Comparison of ENCODE assay signal across 23 cellular contexts in genomic region chr21:31176725-31177124, GRCh38.
DNase-seq lines count a peak whose midpoint lies in the region; ATAC-seq, FAIRE-seq and TF ChIP-seq lines count a peak whose summit lies in the region.
"Had no signal": no experiment of that assay in that cellular context is flagged by ENCODE, and none has a peak within 500 bp of the region (broad histone marks: within the 10 kb centered on the region; RNA-seq: fewer than 3 reads in every experiment).

No MANE protein-coding gene starts in this region.

- no peaks in the 10 kb centered on the region for H3K27me3 ChIP-seq in CD8-positive, alpha-beta memory T cell (ENCODE audit: insufficient read depth, low read length, poor library complexity, severe bottlenecking)
- no peaks in the 10 kb centered on the region for H3K27me3 ChIP-seq in astrocyte (ENCODE audit: insufficient read depth, low read length)
- H3K27me3 ChIP-seq in osteoblast (ENCODE audit: insufficient read depth, low read length) = no peaks in the 10 kb centered on the region
- H3K27me3 ChIP-seq: left lung, testis had no signal

- POLR2A ChIA-PET in CD8-positive, alpha-beta memory T cell (lab: Charles Lee) = no interaction called here

- H4K20me1 ChIP-seq in astrocyte (ENCODE audit: insufficient read depth, low read length) (no peaks in the 10 kb centered on the region), osteoblast (ENCODE audit: insufficient read depth, low read length) (no peaks in the 10 kb centered on the region)

- no peak overlapping the region for H3K9ac ChIP-seq in astrocyte (ENCODE audit: low read length)

- H2AFZ ChIP-seq in astrocyte (ENCODE audit: low read depth, low read length) (no peak overlapping the region), osteoblast (ENCODE audit: low read length) (no peak overlapping the region)

- H3K36me3 Mint-ChIP-seq in activated T-cell treated with anti-CD3 and anti-CD28 coated beads, Interleukin-2, amount 50 U/mL, for 4 hours (ENCODE audit: insufficient read depth) = peaks cover 29% of the 10 kb centered on the region
- H3K36me3 Mint-ChIP-seq in CD8-positive, alpha-beta memory T cell = peaks cover 0 to 8% (median 0%) of the 10 kb centered on the region in 3 donors
- H3K36me3 Mint-ChIP-seq in astrocyte (ENCODE audit: low read depth, unreplicated experiment) = no peaks in the 10 kb centered on the region

- peaks cover 84% of the 10 kb centered on the region for H3K4me1 Mint-ChIP-seq in activated T-cell treated with anti-CD3 and anti-CD28 coated beads, Interleukin-2, amount 50 U/mL, for 4 hours (ENCODE audit: low read depth)
- H3K4me1 Mint-ChIP-seq in CD8-positive, alpha-beta memory T cell = peaks cover 23 to 62% (median 43%) of the 10 kb centered on the region in 3 donors
- peaks cover 15% of the 10 kb centered on the region for H3K4me1 Mint-ChIP-seq in astrocyte (ENCODE audit: low read depth, unreplicated experiment)

- H3K9me3 Mint-ChIP-seq in activated T-cell treated with anti-CD3 and anti-CD28 coated beads, Interleukin-2, amount 50 U/mL, for 4 hours = no peaks in the 10 kb centered on the region
- H3K9me3 Mint-ChIP-seq in CD8-positive, alpha-beta memory T cell = no peaks in the 10 kb centered on the region
- no peaks in the 10 kb centered on the region for H3K9me3 Mint-ChIP-seq in astrocyte (ENCODE audit: unreplicated experiment)
- H3K9me3 Mint-ChIP-seq: IgD-negative memory B cell had no signal

- H3K27ac Mint-ChIP-seq in CD8-positive, alpha-beta memory T cell = peak overlapping the region in 5 of 8 donors; percentile 0 to 67 (median 60)
- H3K27ac Mint-ChIP-seq in astrocyte (ENCODE audit: unreplicated experiment) = peak overlapping the region; percentile 12
- H3K27ac Mint-ChIP-seq: IgD-negative memory B cell had no signal

- peak overlapping the region; percentile 23 for H3K4me2 ChIP-seq in astrocyte (ENCODE audit: low read length)
- no peak overlapping the region for H3K4me2 ChIP-seq in osteoblast (ENCODE audit: insufficient read depth, low read length)

- H3K27ac ChIP-seq in CD8-positive, alpha-beta memory T cell (ENCODE audit: low read depth, low read length) = no peak overlapping the region
- no peak overlapping the region for H3K27ac ChIP-seq in astrocyte (ENCODE audit: low read depth, low read length)
- no peak overlapping the region for H3K27ac ChIP-seq in osteoblast (ENCODE audit: low read depth, low read length)
- H3K27ac ChIP-seq: HL-60, testis had no signal

- peak overlapping the region; percentile 42 for H3K4me3 Mint-ChIP-seq in activated T-cell treated with anti-CD3 and anti-CD28 coated beads, Interleukin-2, amount 50 U/mL, for 4 hours
- peak overlapping the region in 1 of 7 donors; percentile 29 for H3K4me3 Mint-ChIP-seq in CD8-positive, alpha-beta memory T cell
- H3K4me3 Mint-ChIP-seq in astrocyte (ENCODE audit: unreplicated experiment) = no peak overlapping the region
- H3K4me3 Mint-ChIP-seq: IgD-negative memory B cell had no signal

- FAIRE-seq in astrocyte (lab: Jason Lieb, UNC) = no peak

- H3K36me3 ChIP-seq in CD8-positive, alpha-beta memory T cell (ENCODE audit: insufficient read depth, low read length) = no peaks in the 10 kb centered on the region
- H3K36me3 ChIP-seq in astrocyte (ENCODE audit: insufficient read depth, low read length) (no peaks in the 10 kb centered on the region), osteoblast (ENCODE audit: insufficient read depth, low read length) (no peaks in the 10 kb centered on the region)
- H3K36me3 ChIP-seq: left lung had no signal

- no peaks in the 10 kb centered on the region for H3K27me3 Mint-ChIP-seq in activated T-cell treated with anti-CD3 and anti-CD28 coated beads, Interleukin-2, amount 50 U/mL, for 4 hours (ENCODE audit: low read depth)
- no peaks in the 10 kb centered on the region for H3K27me3 Mint-ChIP-seq in CD8-positive, alpha-beta memory T cell
- H3K27me3 Mint-ChIP-seq in astrocyte (ENCODE audit: low read depth, unreplicated experiment) = no peaks in the 10 kb centered on the region
- H3K27me3 Mint-ChIP-seq: IgD-negative memory B cell had no signal

- DNase-seq in activated T-cell treated with anti-CD3 and anti-CD28 coated beads, Interleukin-2, amount 50 U/mL, for 4 hours = no peak
- DNase-seq in activated T-cell treated with anti-CD3 and anti-CD28 coated beads, Interleukin-2, amount 50 U/mL, for 1 hour = no peak
- no peak for DNase-seq in CD8-positive, alpha-beta memory T cell
- peak; percentile 52 for DNase-seq in astrocyte (ENCODE audit: low read depth)
- peak; percentile 73 for DNase-seq in osteoblast (ENCODE audit: insufficient read length, low spot score, missing footprints)
- DNase-seq in NCI-H69 (lab: John Stamatoyannopoulos, UW) = no peak
- DNase-seq: activated CD4-positive, CD25-positive, alpha-beta regulatory T cell treated with anti-CD3 and anti-CD28 coated beads, Interleukin-2, amount 50 U/mL, for 72 hours; amniotic stem cell; central memory CD4-positive, alpha-beta T cell; COR-L47; left lung; NCI-H1417 treated with DMSO at 0.1 percent for 48 hours; NCI-H526; retina; stimulated activated CD4-positive, alpha-beta T cell treated with anti-CD3 and anti-CD28 coated beads, Interleukin-12 subunit alpha, Interleukin-12 subunit beta, amount 100 ng/mL, for 4 hours; T-helper 9 cell; testis had no signal

- peaks cover 62% of the 10 kb centered on the region for H3K4me1 ChIP-seq in CD8-positive, alpha-beta memory T cell (ENCODE audit: insufficient read depth, low read length)
- H3K4me1 ChIP-seq in astrocyte (ENCODE audit: insufficient read depth, low read length) = peaks cover 8% of the 10 kb centered on the region
- H3K4me1 ChIP-seq in osteoblast (ENCODE audit: insufficient read depth, low read length) = no peaks in the 10 kb centered on the region

- TF ChIP-seq CTCF in astrocyte (IDR thresholded peaks at IDR 0.05; ENCODE audit: insufficient read depth, low read depth, low read length) = no peak
- TF ChIP-seq CTCF in osteoblast (IDR thresholded peaks at IDR 0.05; ENCODE audit: extremely low read depth, low read depth, low read length) = no peak

- H3K79me2 ChIP-seq in astrocyte (ENCODE audit: insufficient read depth, low read length) = no peaks in the 10 kb centered on the region
- H3K79me2 ChIP-seq in osteoblast (ENCODE audit: insufficient read depth, low read length) = no peaks in the 10 kb centered on the region

- H3K4me3 ChIP-seq in CD8-positive, alpha-beta memory T cell (ENCODE audit: low read length) = no peak overlapping the region
- H3K4me3 ChIP-seq in astrocyte (ENCODE audit: insufficient read depth, low read depth, low read length) (no peak overlapping the region), osteoblast (ENCODE audit: insufficient read depth, low read length) (no peak overlapping the region)
- H3K4me3 ChIP-seq: left lung, testis had no signal

- CTCF ChIA-PET in CD8-positive, alpha-beta memory T cell (lab: Charles Lee) = interaction anchor here (1.5 kb wide), 1 partner anchor 404 kb away, joined by 4 read pairs; no protein-coding TSS in a partner anchor

- H3K9me3 ChIP-seq in CD8-positive, alpha-beta memory T cell (ENCODE audit: low read length) = no peaks in the 10 kb centered on the region
- H3K9me3 ChIP-seq in astrocyte (ENCODE audit: insufficient read depth, low read depth, low read length) = no peaks in the 10 kb centered on the region
- H3K9me3 ChIP-seq in osteoblast (ENCODE audit: low read depth, low read length) = no peaks in the 10 kb centered on the region
- H3K9me3 ChIP-seq: left lung, testis had no signal

- peak; percentile 29 to 33 for ATAC-seq in activated T-cell treated with anti-CD3 and anti-CD28 coated beads, Interleukin-2, amount 50 U/mL, for 4 hours
- ATAC-seq in HG03342 (IDR thresholded peaks at IDR 0.05; ENCODE audit: unreplicated experiment) (no peak), GM19351 (IDR thresholded peaks at IDR 0.05; ENCODE audit: unreplicated experiment) (no peak)
- ATAC-seq: esophagus mucosa, HCT116, left lung had no signal

Comparison
In these comparisons a context has a peak if more than half of its experiments do, and no peak if none do; other contexts are left out.
1. ATAC-seq: peak in activated T-cell treated with anti-CD3 and anti-CD28 coated beads, Interleukin-2, amount 50 U/mL, for 4 hours (2 of 2); none in HG03342 (single experiment) and GM19351 (single experiment).
2. DNase-seq: peak in astrocyte (single experiment) and osteoblast (single experiment); none in activated T-cell treated with anti-CD3 and anti-CD28 coated beads, Interleukin-2, amount 50 U/mL, for 4 hours (single experiment), activated T-cell treated with anti-CD3 and anti-CD28 coated beads, Interleukin-2, amount 50 U/mL, for 1 hour (single experiment), CD8-positive, alpha-beta memory T cell (0 of 5) and NCI-H69 (single experiment).